In genomic region chr1:19720174-19720573, GRCh38 we compare ENCODE assay signal across 33 cellular contexts. TPM values are rescaled to one million over a fixed set of nuclear protein-coding genes. Genes with fewer than 3 reads are reported as not detected.
"Had no signal": no experiment of that assay in that cellular context is flagged by ENCODE, and none has a peak within 500 bp of the region (broad histone marks: within the 10 kb centered on the region; RNA-seq: fewer than 3 reads in every experiment).

No MANE protein-coding gene starts in this region.

- H3K27me3 Mint-ChIP-seq: activated B cell treated with CpG ODN at 0.5 μM for 24 hours; activated CD8-positive, alpha-beta T cell treated with anti-CD3 and anti-CD28 coated beads for 36 hours; activated naive CD8-positive, alpha-beta T cell treated with anti-CD3 and anti-CD28 coated beads, Interleukin-2, amount 10 ng/mL, durations not matched to agents 7 days and 5 days; activated T-helper 17 cell treated with anti-CD3 and anti-CD28 coated beads, Interleukin-2, amount 50 U/mL, for 72 hours; T-helper 17 cell had no signal

- H3K4me1 ChIP-seq: breast epithelium, colonic mucosa, heart right ventricle had no signal

- H3K9me3 ChIP-seq: ascending aorta, breast epithelium, colonic mucosa, esophagus squamous epithelium, gastroesophageal sphincter, heart right ventricle had no signal

- H3K4me1 Mint-ChIP-seq: activated B cell treated with CpG ODN at 0.5 μM for 24 hours had no signal

- H3K9me3 Mint-ChIP-seq: activated B cell treated with CpG ODN at 0.5 μM for 24 hours; activated CD8-positive, alpha-beta T cell treated with anti-CD3 and anti-CD28 coated beads for 36 hours; activated naive CD4-positive, alpha-beta T cell treated with anti-CD3 and anti-CD28 coated beads, Interleukin-2, amount 50 U/mL, for 72 hours; activated naive CD8-positive, alpha-beta T cell treated with anti-CD3 and anti-CD28 coated beads, Interleukin-2, amount 10 ng/mL, durations not matched to agents 7 days and 5 days; activated T-cell treated with anti-CD3 and anti-CD28 coated beads, Interleukin-2, amount 50 U/mL, for 4 hours; activated T-helper 17 cell treated with anti-CD3 and anti-CD28 coated beads, Interleukin-2, amount 50 U/mL, for 72 hours; T-helper 2 cell treated with Interferon-gamma antibody and Interleukin-4, amounts not matched to agents 5 μg/mL and 100 μg/mL, for 36 hours had no signal

- DNase-seq: activated B cell treated with CpG ODN at 0.5 μM for 24 hours; activated CD4-positive, alpha-beta T cell treated with anti-CD3 and anti-CD28 coated beads for 48 hours; activated CD4-positive, alpha-beta T cell treated with anti-CD3 and anti-CD28 coated beads, Interleukin-2, amount 50 U/mL, for 1 hour; activated CD4-positive, alpha-beta T cell treated with anti-CD3 and anti-CD28 coated beads, Interleukin-2, amount 50 U/mL, for 48 hours; activated CD8-positive, alpha-beta memory T cell treated with anti-CD3 and anti-CD28 coated beads for 24 hours; activated CD8-positive, alpha-beta T cell treated with anti-CD3 and anti-CD28 coated beads for 36 hours; activated effector memory CD4-positive, alpha-beta T cell treated with Interleukin-2 at 50 U/mL for 16 hours; activated gamma-delta T cell treated with Interleukin-2 at 50 U/mL for 16 hours; activated naive CD4-positive, alpha-beta T cell treated with Interleukin-2 at 50 U/mL for 16 hours; activated naive CD8-positive, alpha-beta T cell treated with anti-CD3 and anti-CD28 coated beads, Interleukin-2, amount 10 ng/mL, durations not matched to agents 7 days and 5 days; activated T-cell treated with anti-CD3 and anti-CD28 coated beads, Interleukin-2, amount 50 U/mL, for 4 hours; central memory CD4-positive, alpha-beta T cell; cerebellar nuclear complex; colonic mucosa; effector CD8-positive, alpha-beta T cell; esophagus squamous epithelium; foreskin melanocyte; heart right ventricle; T-helper 17 cell; T1000; WERI-Rb-1 had no signal

- H3K27ac ChIP-seq: ascending aorta, breast epithelium, cardiac muscle cell, colonic mucosa, epithelial cell of prostate, esophagus squamous epithelium, gastroesophageal sphincter, heart right ventricle, WERI-Rb-1 had no signal

- H3K27ac Mint-ChIP-seq: activated B cell treated with CpG ODN at 0.5 μM for 24 hours; activated CD8-positive, alpha-beta T cell treated with anti-CD3 and anti-CD28 coated beads for 36 hours; activated naive CD8-positive, alpha-beta T cell treated with anti-CD3 and anti-CD28 coated beads, Interleukin-2, amount 10 ng/mL, durations not matched to agents 7 days and 5 days; activated T-helper 17 cell treated with anti-CD3 and anti-CD28 coated beads, Interleukin-2, amount 50 U/mL, for 72 hours; brain; T-helper 17 cell; T-helper 2 cell treated with Interferon-gamma antibody and Interleukin-4, amounts not matched to agents 5 μg/mL and 100 μg/mL, for 36 hours had no signal

- H3K36me3 ChIP-seq: breast epithelium, cardiac muscle cell, colonic mucosa, WERI-Rb-1 had no signal

- H3K36me3 Mint-ChIP-seq: activated naive CD4-positive, alpha-beta T cell treated with anti-CD3 and anti-CD28 coated beads, Interleukin-2, amount 50 U/mL, for 72 hours; activated naive CD8-positive, alpha-beta T cell treated with anti-CD3 and anti-CD28 coated beads, Interleukin-2, amount 10 ng/mL, durations not matched to agents 7 days and 5 days; brain had no signal

- H3K4me3 Mint-ChIP-seq: activated B cell treated with CpG ODN at 0.5 μM for 24 hours; activated CD8-positive, alpha-beta T cell treated with anti-CD3 and anti-CD28 coated beads for 36 hours; activated naive CD8-positive, alpha-beta T cell treated with anti-CD3 and anti-CD28 coated beads, Interleukin-2, amount 10 ng/mL, durations not matched to agents 7 days and 5 days; activated T-cell treated with anti-CD3 and anti-CD28 coated beads, Interleukin-2, amount 50 U/mL, for 4 hours; activated T-helper 17 cell treated with anti-CD3 and anti-CD28 coated beads, Interleukin-2, amount 50 U/mL, for 72 hours; brain; T-helper 17 cell; T-helper 2 cell treated with Interferon-gamma antibody and Interleukin-4, amounts not matched to agents 5 μg/mL and 100 μg/mL, for 36 hours had no signal

- H3K4me3 ChIP-seq: ascending aorta, breast epithelium, cardiac muscle cell, colonic mucosa, esophagus squamous epithelium, gastroesophageal sphincter, heart right ventricle had no signal

RNA-seq across cellular contexts. Expression of gene HTR6, which starts 55.5 kb away (rescaled TPM):
- total RNA-seq: activated B cell treated with CpG ODN at 0.5 μM for 24 hours; activated CD8-positive, alpha-beta T cell treated with anti-CD3 and anti-CD28 coated beads for 36 hours; ascending aorta; breast epithelium; cardiac muscle cell; colonic mucosa; endothelial cell of umbilical vein; esophagus squamous epithelium; fibroblast of villous mesenchyme; gastroesophageal sphincter; glomerular endothelial cell; heart right ventricle had no signal
